ENCODE assay signal across 17 cellular contexts in the genomic region with DNA sequence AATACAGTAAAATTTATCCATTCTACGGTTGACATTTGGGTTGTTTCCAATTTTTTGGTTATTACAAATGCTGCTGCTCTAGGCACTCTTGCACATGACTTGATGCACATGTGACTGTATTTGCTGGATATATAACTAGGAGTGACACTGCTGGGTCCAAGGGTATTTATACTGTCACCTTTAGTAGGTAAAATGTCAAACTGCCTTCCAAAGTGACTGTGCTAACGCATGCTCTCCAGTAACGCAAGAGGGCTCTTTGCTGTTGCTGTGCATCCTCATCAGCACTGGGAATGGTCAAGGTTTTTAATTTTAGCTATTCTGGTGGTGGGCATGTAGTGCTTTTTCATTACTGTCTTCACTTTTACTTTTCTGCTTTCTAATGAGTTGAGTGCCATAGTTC.
DNase-seq lines count a peak whose midpoint lies in the region; ATAC-seq, FAIRE-seq and TF ChIP-seq lines count a peak whose summit lies in the region.
"Had no signal": no experiment of that assay in that cellular context is flagged by ENCODE, and none has a peak within 500 bp of the region (broad histone marks: within the 10 kb centered on the region; RNA-seq: fewer than 3 reads in every experiment).

No MANE protein-coding gene starts in this region.

- intact Hi-C loops in Right ventricle myocardium superior (cut with DNase I) (no loop called here), HepG2 (cut with micrococcal nuclease; ENCODE audit: unreplicated experiment) (no loop called here), right lobe of liver (cut with DNase I) (no loop called here), A673 (cut with micrococcal nuclease; ENCODE audit: unreplicated experiment) (no loop called here)

- CTCF ChIA-PET in HepG2 (lab: Yijun Ruan, JAX; ENCODE audit: low intra/inter-chr PET ratio, low total read pairs) (no interaction called here), A673 (lab: Charles Lee) (no interaction called here)

- no peak for TF ChIP-seq POLR2A in HepG2 (IDR thresholded peaks at IDR 0.05; ENCODE audit: insufficient read depth in 1 of 2, low read depth in 2 of 2, low read length in 2 of 2)
- no peak for TF ChIP-seq POLR2A in right lobe of liver (IDR thresholded peaks at IDR 0.05)

- H3K4me2 ChIP-seq in HepG2 (ENCODE audit: low read depth, low read length), result no peak overlapping the region
- no peak overlapping the region for H3K4me2 ChIP-seq in neural cell (ENCODE audit: low read length)

- H3K79me2 ChIP-seq in HepG2 (ENCODE audit: insufficient read depth, low read length) (no peaks in the 10 kb centered on the region), neural cell (replicated peaks; ENCODE audit: insufficient read depth, low read length) (peaks cover 3% of the 10 kb centered on the region)

- no peak overlapping the region for H3K4me3 ChIP-seq in right atrium auricular region
- no peak overlapping the region for H3K4me3 ChIP-seq in HepG2 (replicated peaks in 1 of 3; ENCODE audit: insufficient read depth in 1 of 3, low read depth in 2 of 3, low read length in 3 of 3)
- H3K4me3 ChIP-seq in right lobe of liver, result no peak overlapping the region
- no peak overlapping the region for H3K4me3 ChIP-seq in neural cell (ENCODE audit: low read length)
- no peak overlapping the region for H3K4me3 ChIP-seq in A673 (ENCODE audit: low read depth, low read length, poor library complexity, severe bottlenecking)

- in situ Hi-C loops in HepG2 (cut with HindIII; ENCODE audit: extremely low pct_ligation_motif_present, low pct_unique_long_range_greater_than_20kb), result no loop called here

- WGBS in HepG2 (ENCODE audit: low lambda C conversion rate), result 95% methylated on average over 3 of the region's 3 CpGs
- 100% methylated on average over 1 of the region's 3 CpGs for WGBS in right lobe of liver (ENCODE audit: insufficient coverage, low coverage, low lambda C conversion rate, missing lambda C conversion rate)

- no peak overlapping the region for H3K27ac Mint-ChIP-seq in immature natural killer cell
- H3K27ac Mint-ChIP-seq: H9 had no signal

- POLR2A ChIA-PET in HepG2 (lab: Yijun Ruan, JAX), result no interaction called here
- POLR2A ChIA-PET in A673 (lab: Charles Lee; ENCODE audit: low non-redundant PET), result no interaction called here

- H3K9me3 ChIP-seq in right atrium auricular region, result no peaks in the 10 kb centered on the region
- H3K9me3 ChIP-seq in HepG2 (ENCODE audit: low read length), result no peaks in the 10 kb centered on the region
- no peaks in the 10 kb centered on the region for H3K9me3 ChIP-seq in right lobe of liver
- H3K9me3 ChIP-seq in neural cell (ENCODE audit: low read length), result no peaks in the 10 kb centered on the region
- no peaks in the 10 kb centered on the region for H3K9me3 ChIP-seq in A673 (ENCODE audit: low read depth, low read length, poor library complexity, severe bottlenecking)
- H3K9me3 ChIP-seq: BE2C, Caco-2 had no signal

- ATAC-seq in Right ventricle myocardium superior (ENCODE audit: poor library complexity) (peak; percentile 69), HepG2 (no peak), right lobe of liver (no peak)

- H3K9ac ChIP-seq in HepG2 (ENCODE audit: insufficient read depth, low read depth, low read length) (no peak overlapping the region), neural cell (ENCODE audit: low read length) (no peak overlapping the region)

- H3F3A ChIP-seq in neural cell (ENCODE audit: insufficient read depth, low read length, poor library complexity, severe bottlenecking), result no peaks in the 10 kb centered on the region

- no peak overlapping the region for H2AFZ ChIP-seq in HepG2 (ENCODE audit: low read length)
- no peak overlapping the region for H2AFZ ChIP-seq in neural cell (ENCODE audit: low read depth, low read length)

- TSS peak; percentile 14 for BruUV-seq in HepG2 (replicated peaks; lab: Mats Ljungman, UMichigan)
- BruUV-seq in A673 (replicated peaks; lab: Mats Ljungman, UMichigan), result no TSS peak

- FAIRE-seq in HepG2 (lab: Jason Lieb, UNC), result no peak
- FAIRE-seq: GM19239 had no signal

- H3K4me1 ChIP-seq in right atrium auricular region (peaks cover 0 to 17% of the 10 kb centered on the region in 2 donors), HepG2 (ENCODE audit: insufficient read depth, low read length) (peaks cover 10% of the 10 kb centered on the region; the same call in 1 of the 2 replicates), right lobe of liver (no peaks in the 10 kb centered on the region), A673 (ENCODE audit: insufficient read depth, low read length, poor library complexity, severe bottlenecking) (peaks cover 11% of the 10 kb centered on the region)
- H3K4me1 ChIP-seq: BE2C had no signal

- no peak for TF ChIP-seq EP300 in HepG2 (IDR thresholded peaks at IDR 0.05; ENCODE audit: low read depth in 2 of 2, low read length in 2 of 2)
- TF ChIP-seq EP300 in HepG2 (CRISPR knock-in tag; IDR thresholded peaks at IDR 0.05; ENCODE audit: borderline replicate concordance), result no peak
- peak; percentile 38 for TF ChIP-seq EP300 in neural cell (conservative IDR thresholded peaks at IDR 0.05; ENCODE audit: poor library complexity, severe bottlenecking)

- TF ChIP-seq RAD21 in HepG2 (CRISPR knock-in tag; IDR thresholded peaks at IDR 0.05) (no peak), neural cell (conservative IDR thresholded peaks at IDR 0.05) (no peak)

- no peaks in the 10 kb centered on the region for H3K9me2 ChIP-seq in neural cell (ENCODE audit: insufficient read depth, low read length)

- peaks cover 0 to under 1% (median 0%) of the 10 kb centered on the region in 6 donors for H3K9me3 Mint-ChIP-seq in immature natural killer cell
- H3K9me3 Mint-ChIP-seq: CD8-positive, alpha-beta memory T cell; H9 had no signal

- H3K36me3 ChIP-seq in right atrium auricular region, result peaks cover 5% of the 10 kb centered on the region
- peaks cover 7 to 12% of the 10 kb centered on the region in 2 experiments; a peak in 4 of 5 replicates for H3K36me3 ChIP-seq in HepG2 (replicated peaks in 1 of 2; ENCODE audit: control insufficient read depth in 1 of 2, insufficient read depth in 2 of 2, low read length in 2 of 2)
- peaks cover 0 to 22% (median 0%) of the 10 kb centered on the region in 4 donors for H3K36me3 ChIP-seq in right lobe of liver
- H3K36me3 ChIP-seq in neural cell (ENCODE audit: insufficient read depth, low read length), result no peaks in the 10 kb centered on the region
- H3K36me3 ChIP-seq in A673 (ENCODE audit: insufficient read depth, low read length, poor library complexity, severe bottlenecking), result peaks cover 3% of the 10 kb centered on the region

- H3K27me3 ChIP-seq in right atrium auricular region (no peaks in the 10 kb centered on the region), HepG2 (ENCODE audit: control insufficient read depth in 1 of 2, insufficient read depth in 2 of 2, low read length in 2 of 2) (no peaks in the 10 kb centered on the region), right lobe of liver (no peaks in the 10 kb centered on the region), neural cell (ENCODE audit: insufficient read depth, low read depth, low read length) (no peaks in the 10 kb centered on the region), A673 (replicated peaks; ENCODE audit: insufficient read depth, low read depth, low read length, poor library complexity) (no peaks in the 10 kb centered on the region)
- H3K27me3 ChIP-seq: BE2C had no signal

- H3K36me3 Mint-ChIP-seq in immature natural killer cell, result peaks cover 0 to 8% (median 6%) of the 10 kb centered on the region in 3 donors

- H4K20me1 ChIP-seq in HepG2 (ENCODE audit: insufficient read depth, low read length) (no peaks in the 10 kb centered on the region), neural cell (ENCODE audit: insufficient read depth) (no peaks in the 10 kb centered on the region)

- no peak overlapping the region for H3K4me3 Mint-ChIP-seq in immature natural killer cell
- H3K4me3 Mint-ChIP-seq: CD8-positive, alpha-beta memory T cell; H9 had no signal

- H3K27me3 Mint-ChIP-seq in immature natural killer cell (ENCODE audit: low read depth in 3 of 3), result peaks cover 0 to 2% (median 0%) of the 10 kb centered on the region in 3 donors
- H3K27me3 Mint-ChIP-seq: CD8-positive, alpha-beta memory T cell had no signal

- DNase-seq in Right ventricle myocardium superior (no peak), right atrium auricular region (ENCODE audit: low spot score) (no peak), HepG2 (ENCODE audit: low spot score) (no peak), right lobe of liver (no peak), foreskin melanocyte (peak; percentile 49), A673 (ENCODE audit: low spot score) (no peak), immature natural killer cell (no peak)
- DNase-seq: BE2C; Caco-2; CD8-positive, alpha-beta memory T cell; DND-41; GDM1; GOT3; H9 had no signal

- peaks cover 20 to 34% of the 10 kb centered on the region in 2 donors for H3K4me1 Mint-ChIP-seq in immature natural killer cell
- H3K4me1 Mint-ChIP-seq: H9 had no signal

- TF ChIP-seq CTCF in right atrium auricular region (IDR thresholded peaks at IDR 0.05) (no peak), HepG2 (CRISPR knock-in tag; IDR thresholded peaks at IDR 0.05) (no peak), right lobe of liver (IDR thresholded peaks at IDR 0.05) (no peak), neural cell (IDR thresholded peaks at IDR 0.05; ENCODE audit: poor library complexity, severe bottlenecking) (no peak), A673 (conservative IDR thresholded peaks at IDR 0.05; ENCODE audit: low read depth, low read length) (no peak)

- H3K27ac ChIP-seq in right atrium auricular region, result no peak overlapping the region
- no peak overlapping the region for H3K27ac ChIP-seq in HepG2 (ENCODE audit: extremely low read length, insufficient read depth, low read length)
- H3K27ac ChIP-seq in right lobe of liver, result no peak overlapping the region
- no peak overlapping the region for H3K27ac ChIP-seq in neural cell (ENCODE audit: low read length)
- no peak overlapping the region for H3K27ac ChIP-seq in A673 (ENCODE audit: low read depth, low read length, poor library complexity, severe bottlenecking)
- H3K27ac ChIP-seq: C4-2B had no signal

TF ChIP-seq in HepG2, 621 proteins besides CTCF, POLR2A, EP300 and RAD21 (continues in another document):
- TF ChIP-seq HOXA9 (CRISPR knock-in tag; IDR thresholded peaks at IDR 0.05; ENCODE audit: borderline replicate concordance), result no peak

TF ChIP-seq in neural cell, 6 proteins besides CTCF, POLR2A, EP300 and RAD21:
- peak; percentile 45 for TF ChIP-seq POLR2AphosphoS5 (IDR thresholded peaks at IDR 0.05)
- no peak for TF ChIP-seq EZH2 (IDR thresholded peaks at IDR 0.05; ENCODE audit: borderline replicate concordance, insufficient read depth, low read length, poor library complexity, severe bottlenecking)
- peak; percentile 32 for TF ChIP-seq MXI1 (conservative IDR thresholded peaks at IDR 0.05; ENCODE audit: poor library complexity, severe bottlenecking)
